12 cellular contexts compared by ENCODE assay signal in genomic region chr1:7013833-7014639, GRCh38.
"Had no signal": no experiment of that assay in that cellular context is flagged by ENCODE, and none has a peak within 500 bp of the region (broad histone marks: within the 10 kb centered on the region; RNA-seq: fewer than 3 reads in every experiment).

No MANE protein-coding gene starts in this region.

- H3K4me3 ChIP-seq: breast epithelium, gastroesophageal sphincter, hepatocyte, lung, thyroid gland had no signal

- H3K4me1 ChIP-seq: breast epithelium, thyroid gland had no signal

- H3K4me2 ChIP-seq: hepatocyte had no signal

- H3K36me3 ChIP-seq: breast epithelium, gastroesophageal sphincter, thyroid gland had no signal

- H3K27ac ChIP-seq: breast epithelium, gastroesophageal sphincter, hepatocyte, thyroid gland had no signal

- H3K9me3 ChIP-seq: breast epithelium, gastroesophageal sphincter, thyroid gland had no signal

- H3K79me2 ChIP-seq: hepatocyte had no signal

- H3K27me3 ChIP-seq: breast epithelium, hepatocyte, thyroid gland had no signal

- DNase-seq: activated CD4-positive, alpha-beta memory T cell treated with anti-CD3 and anti-CD28 coated beads for 36 hours; activated CD4-positive, CD25-positive, alpha-beta regulatory T cell treated with anti-CD3 and anti-CD28 coated beads, Interleukin-2, amount 50 U/mL, for 72 hours; activated gamma-delta T cell; activated T-cell treated with anti-CD3 and anti-CD28 coated beads, Interleukin-2, amount 50 U/mL, for 4 hours; cortex of kidney; effector CD8-positive, alpha-beta T cell; occipital lobe had no signal
